ENCODE assay signal across 9 cellular contexts in the genomic region with DNA sequence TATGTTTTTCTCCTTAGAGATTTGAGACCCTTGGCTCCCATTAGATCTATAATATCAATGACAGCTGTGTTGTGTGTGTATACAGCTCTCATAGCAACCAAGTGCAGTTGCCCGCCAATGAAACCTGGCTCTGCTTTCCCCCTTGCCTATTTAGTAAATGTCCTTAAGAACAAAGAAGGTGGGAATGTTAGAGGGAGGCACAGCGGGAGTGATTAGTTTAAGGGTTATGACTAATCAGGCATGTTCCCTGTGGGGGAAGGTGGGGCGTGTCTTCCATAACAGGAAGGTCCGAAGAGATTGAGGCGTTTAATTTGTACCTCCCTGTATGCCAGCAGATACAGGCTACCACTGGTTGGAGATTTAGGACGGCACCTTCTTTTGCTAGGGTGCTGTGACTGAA.
A peak's percentile ranks its signal among the peaks of the same experiment; 100 is the strongest.
DNase-seq lines count a peak whose midpoint lies in the region; ATAC-seq and TF ChIP-seq lines count a peak whose summit lies in the region.
"Had no signal": no experiment of that assay in that cellular context is flagged by ENCODE, and none has a peak within 500 bp of the region (broad histone marks: within the 10 kb centered on the region; RNA-seq: fewer than 3 reads in every experiment).

No MANE protein-coding gene starts in this region.

- H3K79me1 ChIP-seq in H9 (ENCODE audit: insufficient read depth, low read depth, low read length, poor library complexity, severe bottlenecking): no peaks in the 10 kb centered on the region

- H2BK5ac ChIP-seq in H9 (ENCODE audit: insufficient read length, low read length): no peak overlapping the region

- H3K27me3 ChIP-seq in H9 (ENCODE audit: insufficient read depth, low read length): no peaks in the 10 kb centered on the region

- H3K27me3 Mint-ChIP-seq in H9 (ENCODE audit: low read depth) (no peaks in the 10 kb centered on the region), progenitor cell of endocrine pancreas (no peaks in the 10 kb centered on the region)
- H3K27me3 Mint-ChIP-seq in activated naive CD4-positive, alpha-beta T cell treated with anti-CD3 and anti-CD28 coated beads, Interleukin-2, amount 10 ng/mL, durations not matched to agents 7 days and 5 days: no peaks in the 10 kb centered on the region

- no peak overlapping the region; the same call in 1 of the 2 replicates for H3K14ac ChIP-seq in H9 (ENCODE audit: insufficient read depth, low read length)

- H3K18ac ChIP-seq in H9 (ENCODE audit: insufficient read length, low read depth, low read length): no peak overlapping the region

- CTCF ChIA-PET in activated naive CD4-positive, alpha-beta T cell treated with anti-CD3 and anti-CD28 coated beads, Interleukin-2, amount 10 ng/mL, durations not matched to agents 7 days and 5 days (lab: Charles Lee): no interaction called here

- no peak overlapping the region for H4K5ac ChIP-seq in H9 (ENCODE audit: insufficient read length, low read depth, low read length)

- no peak overlapping the region for H3T11ph ChIP-seq in H9 (ENCODE audit: low read length)

- no peak overlapping the region for H2BK20ac ChIP-seq in H9 (ENCODE audit: low read depth, low read length, poor library complexity, severe bottlenecking)

- H3K4me3 Mint-ChIP-seq in H9 (no peak overlapping the region), progenitor cell of endocrine pancreas (ENCODE audit: low read depth) (no peak overlapping the region)
- no peak overlapping the region for H3K4me3 Mint-ChIP-seq in activated naive CD4-positive, alpha-beta T cell treated with anti-CD3 and anti-CD28 coated beads, Interleukin-2, amount 10 ng/mL, durations not matched to agents 7 days and 5 days

- no peaks in the 10 kb centered on the region for H4K20me1 ChIP-seq in H9 (ENCODE audit: control insufficient read depth, insufficient read depth, insufficient read length)

- H4K91ac ChIP-seq in H9 (ENCODE audit: insufficient read length, low read depth, low read length): no peak overlapping the region

- H3K4me1 Mint-ChIP-seq in H9: peaks cover 6 to 9% of the 10 kb centered on the region in 2 experiments
- H3K4me1 Mint-ChIP-seq in progenitor cell of endocrine pancreas (ENCODE audit: low read depth): peaks cover 14% of the 10 kb centered on the region
- H3K4me1 Mint-ChIP-seq in activated naive CD4-positive, alpha-beta T cell treated with anti-CD3 and anti-CD28 coated beads, Interleukin-2, amount 10 ng/mL, durations not matched to agents 7 days and 5 days: no peaks in the 10 kb centered on the region

- TF ChIP-seq CTCF in H9 (conservative IDR thresholded peaks at IDR 0.05): no peak
- TF ChIP-seq CTCF in fibroblast of mammary gland (conservative IDR thresholded peaks at IDR 0.05; ENCODE audit: control insufficient read depth, insufficient read depth, low read depth, low read length): no peak
- no peak for TF ChIP-seq CTCF in progenitor cell of endocrine pancreas (IDR thresholded peaks at IDR 0.05; ENCODE audit: unreplicated experiment)

- H3K4me3 ChIP-seq in fibroblast of mammary gland (ENCODE audit: control insufficient read depth, low read depth, low read length): no peak overlapping the region

- no peak overlapping the region for H2AFZ ChIP-seq in H9 (ENCODE audit: low read length)

- no peak overlapping the region for H4K8ac ChIP-seq in H9 (replicated peaks; ENCODE audit: insufficient read length, low read depth, low read length)

- H2AK5ac ChIP-seq in H9 (ENCODE audit: insufficient read length, low read length): no peak overlapping the region

- H3K27ac ChIP-seq in H9 (ENCODE audit: insufficient read length, low read depth, low read length): no peak overlapping the region
- H3K27ac ChIP-seq: VCaP had no signal

- H2BK12ac ChIP-seq in H9 (ENCODE audit: insufficient read length, low read depth, low read length): no peak overlapping the region

- no peaks in the 10 kb centered on the region for H3K9me3 ChIP-seq in H9 (ENCODE audit: control insufficient read depth, low read depth, low read length)

- no peak overlapping the region for H2BK15ac ChIP-seq in H9 (ENCODE audit: low read depth, low read length)

- no peaks in the 10 kb centered on the region for H3K23me2 ChIP-seq in H9 (ENCODE audit: insufficient read length, low read depth, low read length, poor library complexity, severe bottlenecking)

- H3K36me3 Mint-ChIP-seq in H9 (ENCODE audit: insufficient read depth in 1 of 3, low read depth in 3 of 3): no peaks in the 10 kb centered on the region
- H3K36me3 Mint-ChIP-seq in progenitor cell of endocrine pancreas (ENCODE audit: insufficient read depth): no peaks in the 10 kb centered on the region
- H3K36me3 Mint-ChIP-seq in activated naive CD4-positive, alpha-beta T cell treated with anti-CD3 and anti-CD28 coated beads, Interleukin-2, amount 10 ng/mL, durations not matched to agents 7 days and 5 days: no peaks in the 10 kb centered on the region

- DNase-seq in H9 (peak; percentile 60), NCI-H748 treated with DMSO at 0.1 percent for 48 hours (lab: John Stamatoyannopoulos, UW) (peak; percentile 45), fibroblast of mammary gland (ENCODE audit: low read depth) (peak; percentile 74), progenitor cell of endocrine pancreas (ENCODE audit: low spot score, unreplicated experiment) (no peak), SIG-M5 treated with dmso at 0.1 percent for 504 hours (lab: John Stamatoyannopoulos, UW; ENCODE audit: unreplicated experiment) (no peak), RPMI8226 (no peak)
- no peak for DNase-seq in activated naive CD4-positive, alpha-beta T cell treated with anti-CD3 and anti-CD28 coated beads, Interleukin-2, amount 10 ng/mL, durations not matched to agents 7 days and 5 days

- H2BK120ac ChIP-seq in H9 (ENCODE audit: low read depth, low read length, poor library complexity, severe bottlenecking): no peak overlapping the region

- H3K79me2 ChIP-seq in H9 (ENCODE audit: insufficient read depth, low read length): no peaks in the 10 kb centered on the region

- H3K4me1 ChIP-seq in H9 (ENCODE audit: insufficient read depth, low read length): peaks cover 3% of the 10 kb centered on the region; the same call in 1 of the 2 replicates

- H3K56ac ChIP-seq in H9 (ENCODE audit: insufficient read length, low read depth, low read length): no peak overlapping the region

- H3K9me3 Mint-ChIP-seq in H9: no peaks in the 10 kb centered on the region
- H3K9me3 Mint-ChIP-seq in progenitor cell of endocrine pancreas (ENCODE audit: low read depth): no peaks in the 10 kb centered on the region
- H3K9me3 Mint-ChIP-seq in activated naive CD4-positive, alpha-beta T cell treated with anti-CD3 and anti-CD28 coated beads, Interleukin-2, amount 10 ng/mL, durations not matched to agents 7 days and 5 days: no peaks in the 10 kb centered on the region

- H3K23ac ChIP-seq in H9 (ENCODE audit: insufficient read length, low read depth, low read length): no peak overlapping the region

- WGBS in H9 (ENCODE audit: extremely low coverage, insufficient read length, low lambda C conversion rate): no CpG with 5 or more reads among the region's 6 CpGs

- no peak overlapping the region for H3K4ac ChIP-seq in H9 (ENCODE audit: low read depth, low read length)

- H3K9ac ChIP-seq in H9 (ENCODE audit: extremely low read depth, insufficient read length, low read length): no peak overlapping the region

- no peak overlapping the region for H3K4me2 ChIP-seq in H9 (ENCODE audit: insufficient read depth, insufficient read length, low read length)

- ATAC-seq in HG03469 (IDR thresholded peaks at IDR 0.05; ENCODE audit: unreplicated experiment): no peak

- peak overlapping the region in 2 of 3 experiments; percentile 34 to 40; a peak in 2 of 7 replicates for H3K27ac Mint-ChIP-seq in H9
- H3K27ac Mint-ChIP-seq in progenitor cell of endocrine pancreas: peak overlapping the region; percentile 59
- H3K27ac Mint-ChIP-seq in activated naive CD4-positive, alpha-beta T cell treated with anti-CD3 and anti-CD28 coated beads, Interleukin-2, amount 10 ng/mL, durations not matched to agents 7 days and 5 days: no peak overlapping the region

Comparison
In these comparisons a context has a peak if more than half of its experiments do, and no peak if none do; other contexts are left out.
1. DNase-seq: peak in H9 (single experiment), NCI-H748 treated with DMSO at 0.1 percent for 48 hours (single experiment) and fibroblast of mammary gland (single experiment); none in progenitor cell of endocrine pancreas (single experiment), SIG-M5 treated with dmso at 0.1 percent for 504 hours (single experiment), RPMI8226 (single experiment) and activated naive CD4-positive, alpha-beta T cell treated with anti-CD3 and anti-CD28 coated beads, Interleukin-2, amount 10 ng/mL, durations not matched to agents 7 days and 5 days (single experiment).